12 cellular contexts compared by ENCODE assay signal in genomic region chr16:66681676-66682075, GRCh38.
"Had no signal": no experiment of that assay in that cellular context is flagged by ENCODE, and none has a peak within 500 bp of the region (broad histone marks: within the 10 kb centered on the region; RNA-seq: fewer than 3 reads in every experiment).

No MANE protein-coding gene starts in this region.

- H3K36me3 ChIP-seq: adrenal gland, cardiac muscle cell, gastrocnemius medialis had no signal

- H3K9me3 ChIP-seq: adrenal gland, gastrocnemius medialis, upper lobe of left lung had no signal

- H3K27ac ChIP-seq: adrenal gland, cardiac muscle cell, dorsolateral prefrontal cortex, gastrocnemius medialis, upper lobe of left lung had no signal

- ATAC-seq: activated naive CD4-positive, alpha-beta T cell treated with anti-CD3 and anti-CD28 coated beads, Interleukin-2, amount 50 U/mL, for 72 hours; gastrocnemius medialis; stimulated activated naive CD8-positive, alpha-beta T cell treated with anti-CD3 and anti-CD28 coated beads, Interleukin-15, Interleukin-2, amounts not matched to agents 100 U/mL and 50 U/mL, for 24 hours had no signal

- DNase-seq: activated CD4-positive, alpha-beta T cell treated with anti-CD3 and anti-CD28 coated beads, Interleukin-2, amount 50 U/mL, for 4 hours; activated gamma-delta T cell treated with Interleukin-2 at 50 U/mL for 16 hours; adrenal gland; dorsolateral prefrontal cortex; erythroblast; gastrocnemius medialis; nucleus accumbens; stimulated activated naive CD8-positive, alpha-beta T cell treated with anti-CD3 and anti-CD28 coated beads, Interleukin-15, Interleukin-2, amounts not matched to agents 100 U/mL and 50 U/mL, for 24 hours; substantia nigra; upper lobe of left lung had no signal

- H3K4me1 ChIP-seq: adrenal gland, upper lobe of left lung had no signal

- H3K4me3 ChIP-seq: adrenal gland, cardiac muscle cell, dorsolateral prefrontal cortex, gastrocnemius medialis, upper lobe of left lung had no signal

- H3K27me3 ChIP-seq: adrenal gland, cardiac muscle cell, dorsolateral prefrontal cortex, gastrocnemius medialis, upper lobe of left lung had no signal
